8 cellular contexts compared by ENCODE assay signal in the genomic region with DNA sequence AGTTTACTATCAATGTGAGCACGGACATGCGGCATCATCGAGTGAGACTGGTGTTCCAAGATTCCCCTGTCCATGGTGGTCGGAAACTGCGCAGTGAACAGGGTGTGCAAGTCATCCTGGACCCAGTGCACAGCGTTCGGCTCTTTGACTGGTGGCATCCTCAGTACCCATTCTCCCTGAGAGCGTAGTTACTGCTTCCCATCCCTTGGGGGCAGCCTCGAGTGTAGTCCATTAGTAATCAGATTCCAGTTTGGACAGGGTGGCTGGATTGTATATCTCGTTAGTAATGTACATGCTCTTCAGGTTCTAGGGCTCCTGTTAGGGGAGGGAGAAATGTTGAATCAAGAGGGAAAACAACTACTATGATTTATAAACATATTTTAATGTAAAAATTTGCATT. TPM values are rescaled to one million over a fixed set of nuclear protein-coding genes. Genes with fewer than 3 reads are reported as not detected.
DNase-seq lines count a peak whose midpoint lies in the region; ATAC-seq, FAIRE-seq and TF ChIP-seq lines count a peak whose summit lies in the region.
"Not testable (repeated sequence)": the region's sequence is repeated elsewhere in the genome, so short reads cannot be mapped to it uniquely, and the experiment has no call there.

No MANE protein-coding gene starts in this region.

- not testable (repeated sequence) for H2AFZ ChIP-seq in GM23338; IMR-90 (replicated peaks; ENCODE audit: low read length, poor library complexity); GM12878 (ENCODE audit: control insufficient read depth, low read depth, low read length); endothelial cell of umbilical vein (ENCODE audit: low read depth, low read length)

- H3K79me2 ChIP-seq in GM23338 (replicated peaks; ENCODE audit: insufficient read depth); GM12878 (ENCODE audit: control insufficient read depth, insufficient read depth, low read length); endothelial cell of umbilical vein (ENCODE audit: control insufficient read depth, insufficient read depth, low read length): not testable (repeated sequence)

- H3K9me3 ChIP-seq in IMR-90 (ENCODE audit: control insufficient read depth, insufficient read depth, low read length); RWPE2 (ENCODE audit: severe bottlenecking); GM12878 (replicated peaks; ENCODE audit: control insufficient read depth, insufficient read depth, low read length); endothelial cell of umbilical vein (replicated peaks; ENCODE audit: control insufficient read depth, insufficient read depth, low read length); upper lobe of right lung: not testable (repeated sequence)

- TF ChIP-seq POLR2A in IMR-90 (IDR thresholded peaks at IDR 0.05; ENCODE audit: low read depth, low read length); GM12878 (IDR thresholded peaks at IDR 0.05; ENCODE audit: low read depth, low read length); endothelial cell of umbilical vein (IDR thresholded peaks at IDR 0.05; ENCODE audit: low read depth, low read length): not testable (repeated sequence)

- dilution Hi-C loops in IMR-90 (cut with HindIII; ENCODE audit: low sequenced_read_pairs, unreplicated experiment); endothelial cell of umbilical vein (cut with MboI; ENCODE audit: extremely low pct_ligation_motif_present, low sequenced_read_pairs): not testable (repeated sequence)

- no CpG with 5 or more reads among the region's 10 CpGs for WGBS in IMR-90 (ENCODE audit: extremely low coverage in 2 of 2, insufficient read length in 1 of 2), 2 experiments
- WGBS in GM12878 (ENCODE audit: insufficient coverage, insufficient replicate concordance, low lambda C conversion rate, missing lambda C conversion rate) = 98% methylated on average over 4 of the region's 10 CpGs

- not testable (repeated sequence) for H4K91ac ChIP-seq in IMR-90 (ENCODE audit: insufficient read depth, low read depth, low read length)

- H3F3A ChIP-seq in GM23338 (replicated peaks; ENCODE audit: low read depth) = peaks cover 26% of the 10 kb centered on the region

- H2BK15ac ChIP-seq in IMR-90 (ENCODE audit: low read depth, low read length) = not testable (repeated sequence)

- H3K4me1 Mint-ChIP-seq in GM23338 = not testable (repeated sequence)

- in situ Hi-C loops in IMR-90 (cut with MboI; ENCODE audit: low sequenced_read_pairs); GM12878 (cut with MboI): not testable (repeated sequence)

- not testable (repeated sequence) for H3K4me3 Mint-ChIP-seq in GM23338

- not testable (repeated sequence) for H3K23ac ChIP-seq in IMR-90 (ENCODE audit: low read depth, low read length)

- not testable (repeated sequence) for H3K4me3 ChIP-seq in GM23338; IMR-90 (ENCODE audit: insufficient read depth, low read depth, low read length); RWPE2 (ENCODE audit: severe bottlenecking); GM12878; endothelial cell of umbilical vein (replicated peaks in 1 of 3; ENCODE audit: insufficient read depth in 1 of 3, low read depth in 1 of 3, low read length in 3 of 3); upper lobe of right lung

- H3K9me2 ChIP-seq in GM23338 (ENCODE audit: insufficient read depth) = not testable (repeated sequence)

- not testable (repeated sequence) for H3K9me1 ChIP-seq in IMR-90 (ENCODE audit: insufficient read depth, low read length); endothelial cell of umbilical vein (replicated peaks; ENCODE audit: control insufficient read depth, extremely low read depth, insufficient read depth, low read length)

- H3K9me3 Mint-ChIP-seq in GM23338 = not testable (repeated sequence)

- ATAC-seq in GM23338 = peak; percentile 3; the same call in 1 of the 3 replicates
- peak; percentile 28 for ATAC-seq in IMR-90 (ENCODE audit: low read depth)
- ATAC-seq in RWPE2 (ENCODE audit: low read depth) = not testable (repeated sequence)
- 0 out of 3 replicates have a peak, but pooled peaks have one; percentile 9 for ATAC-seq in GM12878
- ATAC-seq in left lobe of liver = peak; percentile 61
- peak; percentile 50 for ATAC-seq in upper lobe of right lung

- not testable (repeated sequence) for BruUV-seq in IMR-90 (replicated peaks; lab: Mats Ljungman, UMichigan); GM12878 (replicated peaks; lab: Mats Ljungman, UMichigan)
- BruUV-seq in endothelial cell of umbilical vein (replicated peaks; lab: Mats Ljungman, UMichigan) = TSS peak; percentile 12

- not testable (repeated sequence) for TF ChIP-seq EP300 in GM12878 (IDR thresholded peaks at IDR 0.05; ENCODE audit: borderline replicate concordance in 1 of 2, control insufficient read depth in 1 of 2, low read depth in 2 of 2, low read length in 2 of 2)

- DNase-seq in D721Med (ENCODE audit: insufficient read length, low spot score); GM23338 (ENCODE audit: low spot score); IMR-90; RWPE2 (ENCODE audit: low spot score); GM12878 (ENCODE audit: low read depth, low spot score); endothelial cell of umbilical vein (ENCODE audit: low read depth, low spot score); left lobe of liver (ENCODE audit: low spot score); upper lobe of right lung: not testable (repeated sequence)

- SMC1A ChIA-PET in GM12878 (lab: Charles Lee; ENCODE audit: uncharacterized antibody, unreplicated experiment) = not testable (repeated sequence)

- not testable (repeated sequence) for H3K4me1 ChIP-seq in GM23338 (ENCODE audit: insufficient read depth); IMR-90 (ENCODE audit: control insufficient read depth, insufficient read depth, low read length); RWPE2 (ENCODE audit: insufficient read depth, poor library complexity, severe bottlenecking); GM12878 (ENCODE audit: control insufficient read depth, insufficient read depth, low read length); endothelial cell of umbilical vein (ENCODE audit: control insufficient read depth, extremely low read depth, insufficient read depth, low read length); upper lobe of right lung

- not testable (repeated sequence) for H3K4me2 ChIP-seq in GM23338; IMR-90 (ENCODE audit: low read depth, low read length); GM12878 (ENCODE audit: control insufficient read depth, insufficient read depth); endothelial cell of umbilical vein (ENCODE audit: insufficient read depth, low read length)

- not testable (repeated sequence) for H3K14ac ChIP-seq in IMR-90 (replicated peaks; ENCODE audit: low read depth, low read length)

- H3K79me1 ChIP-seq in IMR-90 (ENCODE audit: low read depth in 1 of 2, low read length in 2 of 2) = peaks cover 11 to 14% of the 10 kb centered on the region in 2 experiments

- RAD21 ChIA-PET in GM12878 (lab: Charles Lee; ENCODE audit: unreplicated experiment) = not testable (repeated sequence)

- intact Hi-C loops in IMR-90 (cut with micrococcal nuclease); GM12878 (cut with micrococcal nuclease; ENCODE audit: unreplicated experiment); endothelial cell of umbilical vein (cut with micrococcal nuclease); upper lobe of right lung (cut with DNase I): not testable (repeated sequence)

- H3K27me3 Mint-ChIP-seq in GM23338 (ENCODE audit: insufficient read depth, low read depth, poor library complexity) = peaks cover 16% of the 10 kb centered on the region

- CTCF ChIA-PET in IMR-90 (lab: Yijun Ruan, JAX) = not testable (repeated sequence)
- CTCF ChIA-PET in GM12878 (lab: Yijun Ruan, JAX) = interaction anchor here (0.6 to 1.9 kb wide), 2 partner anchors 13 to 192 kb away, joined by 3 to 5 read pairs; no protein-coding TSS in a partner anchor
- CTCF ChIA-PET in endothelial cell of umbilical vein (lab: Charles Lee) = interaction anchor here (1.2 to 1.3 kb wide), 2 partner anchors 16 to 247 kb away, joined by 3 to 7 read pairs; a partner anchor contains a TSS

- not testable (repeated sequence) for H3K27ac Mint-ChIP-seq in GM23338

- not testable (repeated sequence) for TF ChIP-seq RAD21 in IMR-90 (IDR thresholded peaks at IDR 0.05; ENCODE audit: low read length); GM12878 (IDR thresholded peaks at IDR 0.05; ENCODE audit: insufficient read depth, low read depth, low read length)

- H4K20me1 ChIP-seq in GM23338 (replicated peaks; ENCODE audit: insufficient read depth) = peaks cover 22% of the 10 kb centered on the region; the same call in 1 of the 2 replicates
- H4K20me1 ChIP-seq in IMR-90 (ENCODE audit: insufficient read depth, low read length); GM12878 (ENCODE audit: control insufficient read depth, insufficient read depth); endothelial cell of umbilical vein (replicated peaks; ENCODE audit: control insufficient read depth, extremely low read depth, insufficient read depth, low read length): not testable (repeated sequence)

- peaks cover 73% of the 10 kb centered on the region for H3K36me3 Mint-ChIP-seq in GM23338 (ENCODE audit: low read depth)

- H3K27me3 ChIP-seq in GM23338 (ENCODE audit: insufficient read depth) (peaks cover 13% of the 10 kb centered on the region), endothelial cell of umbilical vein (ENCODE audit: control insufficient read depth in 2 of 2, insufficient read depth in 2 of 2, low read length in 2 of 2) (peaks cover 10 to 13% of the 10 kb centered on the region in 2 experiments)
- H3K27me3 ChIP-seq in IMR-90 (ENCODE audit: control insufficient read depth, insufficient read depth, low read length); RWPE2 (ENCODE audit: insufficient read depth, poor library complexity, severe bottlenecking); GM12878 (replicated peaks in 1 of 2; ENCODE audit: control insufficient read depth in 2 of 2, insufficient read depth in 2 of 2, low read length in 1 of 2); upper lobe of right lung: not testable (repeated sequence)

- not testable (repeated sequence) for H3K56ac ChIP-seq in IMR-90 (ENCODE audit: extremely low read depth, insufficient read depth, low read length)

- H2AK5ac ChIP-seq in IMR-90 (ENCODE audit: low read depth, low read length) = not testable (repeated sequence)

- H3K9ac ChIP-seq in IMR-90 (ENCODE audit: low read depth, low read length); GM12878 (ENCODE audit: control insufficient read depth, insufficient read depth, low read length); endothelial cell of umbilical vein (replicated peaks; ENCODE audit: extremely low read depth, insufficient read depth, low read length): not testable (repeated sequence)

- H3K36me3 ChIP-seq in GM23338 (ENCODE audit: insufficient read depth) (peaks cover 48% of the 10 kb centered on the region), IMR-90 (ENCODE audit: control insufficient read depth, insufficient read depth, low read length) (peaks cover 21% of the 10 kb centered on the region), RWPE2 (ENCODE audit: low read depth) (peaks cover 56% of the 10 kb centered on the region), GM12878 (ENCODE audit: control insufficient read depth in 2 of 2, insufficient read depth in 2 of 2, low read length in 1 of 2) (peaks cover 7 to 25% of the 10 kb centered on the region in 2 experiments), endothelial cell of umbilical vein (ENCODE audit: control insufficient read depth in 2 of 2, extremely low read depth in 1 of 2, insufficient read depth in 2 of 2, low read length in 2 of 2) (peaks cover 13 to 25% of the 10 kb centered on the region in 2 experiments), upper lobe of right lung (peaks cover 60% of the 10 kb centered on the region)

- POLR2A ChIA-PET in IMR-90 (lab: Charles Lee; ENCODE audit: unreplicated experiment) = not testable (repeated sequence)
- POLR2A ChIA-PET in GM12878 (lab: Charles Lee) = interaction anchor here (0.6 to 1.7 kb wide), 2 partner anchors 13 to 679 kb away, joined by 4 to 8 read pairs; no protein-coding TSS in a partner anchor
- POLR2A ChIA-PET in endothelial cell of umbilical vein (lab: Charles Lee) = interaction anchor here (0.7 kb wide), 1 partner anchor 69 kb away, joined by 3 read pairs; no protein-coding TSS in a partner anchor

- FAIRE-seq in D721Med (lab: Jason Lieb, UNC) (peak; percentile 89), endothelial cell of umbilical vein (lab: Jason Lieb, UNC) (peak; percentile 95)
- not testable (repeated sequence) for FAIRE-seq in GM12878 (lab: Jason Lieb, UNC)

- H2AK9ac ChIP-seq in IMR-90 (replicated peaks; ENCODE audit: low read depth, low read length, poor library complexity) = not testable (repeated sequence)

- not testable (repeated sequence) for TF ChIP-seq CTCF in D721Med (IDR thresholded peaks at IDR 0.05; ENCODE audit: insufficient read depth, missing control alignments); IMR-90 (conservative IDR thresholded peaks at IDR 0.05; ENCODE audit: low read depth, low read length); GM12878 (IDR thresholded peaks at IDR 0.05 in 2 of 3, conservative IDR thresholded peaks at IDR 0.05 in 1 of 3; ENCODE audit: control insufficient read depth in 2 of 3, extremely low read depth in 1 of 3, insufficient read depth in 1 of 3, low read depth in 3 of 3, low read length in 3 of 3); endothelial cell of umbilical vein (IDR thresholded peaks at IDR 0.05; ENCODE audit: extremely low read depth in 1 of 2, insufficient read depth in 1 of 2, low read depth in 1 of 2, low read length in 2 of 2); upper lobe of right lung (IDR thresholded peaks at IDR 0.05)
- peak in 1 of 2 experiments; percentile 21; a peak in 1 of 4 replicates for TF ChIP-seq CTCF in GM23338 (conservative IDR thresholded peaks at IDR 0.05; ENCODE audit: low read depth in 2 of 2)
- TF ChIP-seq CTCF in RWPE2 (IDR thresholded peaks at IDR 0.05; ENCODE audit: poor library complexity, severe bottlenecking) = peak; percentile 27

- H3K18ac ChIP-seq in IMR-90 (ENCODE audit: low read depth, low read length) = not testable (repeated sequence)

- H2BK20ac ChIP-seq in IMR-90 (ENCODE audit: low read depth, low read length) = not testable (repeated sequence)

- H2BK120ac ChIP-seq in IMR-90 (ENCODE audit: low read depth, low read length) = not testable (repeated sequence)

- not testable (repeated sequence) for H3K27ac ChIP-seq in GM23338 (ENCODE audit: low read depth); IMR-90 (ENCODE audit: insufficient read depth, low read length); RWPE2 (ENCODE audit: poor library complexity, severe bottlenecking); GM12878 (ENCODE audit: control insufficient read depth, insufficient read depth); endothelial cell of umbilical vein (ENCODE audit: insufficient read depth, low read depth, low read length); upper lobe of right lung

- not testable (repeated sequence) for H4K5ac ChIP-seq in IMR-90 (ENCODE audit: low read depth, low read length)

- not testable (repeated sequence) for H4K8ac ChIP-seq in IMR-90 (ENCODE audit: low read depth in 2 of 2, low read length in 2 of 2)

- H3K4ac ChIP-seq in IMR-90 (ENCODE audit: low read depth, low read length) = not testable (repeated sequence)

- not testable (repeated sequence) for H2BK5ac ChIP-seq in IMR-90 (ENCODE audit: low read depth, low read length, poor library complexity, severe bottlenecking)

RNA-seq across cellular contexts. Expression of a gene that starts 3.4 kb away (rescaled TPM):
- total RNA-seq in GM23338 (2014; rRNA removed; shearing (Covaris generic)) = 7.6 and 8.0 TPM in 2 replicates
- polyA plus RNA-seq in GM23338 (2016; fragmentation: Nextera tagmentation; extraction: Ambion mirVana) (1.3 and 2.2 TPM in 2 replicates), IMR-90 (2012; rRNA removed) (13.7 and 14.3 TPM in 2 replicates), GM12878 (2011; rRNA removed) (14.8 and 19.7 TPM in 2 replicates), GM12878 (2014; fragmentation: Illumina TruSeq; extraction: Trizol) (0.34 and 1.1 TPM in 2 replicates), GM12878 (2014; fragmentation: Nextera tagmentation; extraction: Ambion mirVana) (under 1 TPM; 0.02 to 0.11 TPM), GM12878 (2014; rRNA removed) (0.74 and 0.88 TPM in 2 replicates), GM12878 (2016; fragmentation: Nextera tagmentation; extraction: Ambion mirVana) (under 1 TPM in 1 of 2 experiments, not detected in 1; 0.04 TPM), endothelial cell of umbilical vein (0.13 and 0.17 TPM in 2 replicates)
- total RNA-seq in IMR-90 (2012; rRNA removed) (3.6 and 5.4 TPM in 2 replicates), GM12878 (2014; rRNA removed) (0.54 and 0.79 TPM in 2 replicates), GM12878 (2014; rRNA removed; fragmentation: Illumina TruSeq; extraction: Trizol) (0.18 and 0.22 TPM in 2 replicates), GM12878 (2021) (1.1 and 1.5 TPM in 2 replicates), endothelial cell of umbilical vein (0.16 and 0.22 TPM in 2 replicates), left lobe of liver (0.78 TPM), upper lobe of right lung (1.3 TPM)
- 6.1 and 8.4 TPM in 2 replicates for polyA plus RNA-seq in IMR-90 (2012; cell fraction: cytosol; rRNA removed)
- 166 and 173 TPM in 2 replicates for polyA plus RNA-seq in IMR-90 (2012; cell fraction: nucleus; rRNA removed; ENCODE audit: low replicate concordance)
- total RNA-seq in GM12878 (2013; cell fraction: nucleolus; rRNA removed) = 287 and 339 TPM in 2 replicates
- 10.7 TPM for polyA plus RNA-seq in GM12878 (2011; ENCODE audit: low read depth)
- 14.5 and 19.9 TPM in 2 replicates for polyA plus RNA-seq in GM12878 (2011; cell fraction: cytosol; rRNA removed)
- polyA plus RNA-seq in GM12878 (2011; cell fraction: nucleus; rRNA removed) = 252 and 384 TPM in 2 replicates
- polyA plus RNA-seq in GM12878 (2012) = 22.9 and 25.7 TPM in 2 replicates
- polyA minus RNA-seq in GM12878 (2011; rRNA and poly(A)+ RNA removed) = 16.0 and 36.5 TPM in 2 replicates
- 5.2 and 8.8 TPM in 2 replicates for polyA minus RNA-seq in GM12878 (2011; cell fraction: cytosol; rRNA and poly(A)+ RNA removed)
- polyA minus RNA-seq in GM12878 (2011; cell fraction: nucleus; rRNA and poly(A)+ RNA removed) = 57.1 and 63.0 TPM in 2 replicates
- 0.03 and 0.04 TPM in 2 replicates for polyA plus RNA-seq in endothelial cell of umbilical vein (2011; cell fraction: cytosol; rRNA removed)
- 1.3 and 1.4 TPM in 2 replicates for polyA plus RNA-seq in endothelial cell of umbilical vein (2011; cell fraction: nucleus; rRNA removed)
- 0.37 and 0.58 TPM in 2 replicates for polyA plus RNA-seq in endothelial cell of umbilical vein (2012)
- 0.38 and 3.5 TPM in 2 replicates for polyA minus RNA-seq in endothelial cell of umbilical vein
- 0.31 TPM for polyA minus RNA-seq in endothelial cell of umbilical vein (2011; cell fraction: cytosol; rRNA and poly(A)+ RNA removed)
- polyA minus RNA-seq in endothelial cell of umbilical vein (2011; cell fraction: nucleus; rRNA and poly(A)+ RNA removed) = 0.24 and 2.0 TPM in 2 replicates

RNA-seq across cellular contexts. Expression of a gene that starts 15.7 kb away (rescaled TPM):
- total RNA-seq in GM23338 (2014; rRNA removed; shearing (Covaris generic)) = 107 and 128 TPM in 2 replicates
- 54.7 and 55.1 TPM in 2 replicates for polyA plus RNA-seq in GM23338 (2016; fragmentation: Nextera tagmentation; extraction: Ambion mirVana)
- total RNA-seq in IMR-90 (2012; rRNA removed) = 63.1 and 68.0 TPM in 2 replicates
- 52.8 and 56.8 TPM in 2 replicates for polyA plus RNA-seq in IMR-90 (2012; rRNA removed)
- polyA plus RNA-seq in IMR-90 (2012; cell fraction: cytosol; rRNA removed) = 20.7 and 41.4 TPM in 2 replicates
- 38.3 and 88.4 TPM in 2 replicates for polyA plus RNA-seq in IMR-90 (2012; cell fraction: nucleus; rRNA removed; ENCODE audit: low replicate concordance)
- total RNA-seq in GM12878 (2013; cell fraction: nucleolus; rRNA removed) = 67.8 and 72.7 TPM in 2 replicates
- total RNA-seq in GM12878 (2014; rRNA removed) = 68.5 and 72.3 TPM in 2 replicates
- total RNA-seq in GM12878 (2014; rRNA removed; fragmentation: Illumina TruSeq; extraction: Trizol) = 49.4 and 56.1 TPM in 2 replicates
- total RNA-seq in GM12878 (2021) = 58.1 and 64.2 TPM in 2 replicates
- polyA plus RNA-seq in GM12878 (2011; ENCODE audit: low read depth) = 34.3 TPM
- polyA plus RNA-seq in GM12878 (2011; rRNA removed) = 82.5 and 103 TPM in 2 replicates
- 110 and 152 TPM in 2 replicates for polyA plus RNA-seq in GM12878 (2011; cell fraction: cytosol; rRNA removed)
- 85.5 and 103 TPM in 2 replicates for polyA plus RNA-seq in GM12878 (2011; cell fraction: nucleus; rRNA removed)
- polyA plus RNA-seq in GM12878 (2012) = 35.3 and 35.6 TPM in 2 replicates
- polyA plus RNA-seq in GM12878 (2014; fragmentation: Illumina TruSeq; extraction: Trizol) = 69.4 and 75.4 TPM in 2 replicates
- polyA plus RNA-seq in GM12878 (2014; fragmentation: Nextera tagmentation; extraction: Ambion mirVana) = 10 to 100 TPM; 12.3 to 25.0 TPM
- 55.5 and 57.8 TPM in 2 replicates for polyA plus RNA-seq in GM12878 (2014; rRNA removed)
- 10 to 100 TPM; 76.8 to 85.6 TPM for polyA plus RNA-seq in GM12878 (2016; fragmentation: Nextera tagmentation; extraction: Ambion mirVana)
- 105 and 118 TPM in 2 replicates for polyA minus RNA-seq in GM12878 (2011; rRNA and poly(A)+ RNA removed)
- 18.4 and 31.5 TPM in 2 replicates for polyA minus RNA-seq in GM12878 (2011; cell fraction: cytosol; rRNA and poly(A)+ RNA removed)
- 33.7 and 49.2 TPM in 2 replicates for polyA minus RNA-seq in GM12878 (2011; cell fraction: nucleus; rRNA and poly(A)+ RNA removed)
- 59.4 and 65.5 TPM in 2 replicates for total RNA-seq in endothelial cell of umbilical vein
- 92.1 and 110 TPM in 2 replicates for polyA plus RNA-seq in endothelial cell of umbilical vein
- 78.2 and 95.6 TPM in 2 replicates for polyA plus RNA-seq in endothelial cell of umbilical vein (2011; cell fraction: cytosol; rRNA removed)
- 103 and 107 TPM in 2 replicates for polyA plus RNA-seq in endothelial cell of umbilical vein (2011; cell fraction: nucleus; rRNA removed)
- polyA plus RNA-seq in endothelial cell of umbilical vein (2012) = 42.3 and 51.8 TPM in 2 replicates
- polyA minus RNA-seq in endothelial cell of umbilical vein = 127 and 145 TPM in 2 replicates
- 50.8 TPM for polyA minus RNA-seq in endothelial cell of umbilical vein (2011; cell fraction: cytosol; rRNA and poly(A)+ RNA removed)
- polyA minus RNA-seq in endothelial cell of umbilical vein (2011; cell fraction: nucleus; rRNA and poly(A)+ RNA removed) = 42.7 and 72.4 TPM in 2 replicates
- 30.1 TPM for total RNA-seq in left lobe of liver
- total RNA-seq in upper lobe of right lung = 50.4 TPM

RNA-seq across cellular contexts. Expression of a gene that starts 55.8 kb away (rescaled TPM):
- total RNA-seq in GM23338 (2014; rRNA removed; shearing (Covaris generic)) = 9.2 and 12.6 TPM in 2 replicates
- 9.0 and 10.5 TPM in 2 replicates for polyA plus RNA-seq in GM23338 (2016; fragmentation: Nextera tagmentation; extraction: Ambion mirVana)
- 38.6 and 45.0 TPM in 2 replicates for total RNA-seq in IMR-90 (2012; rRNA removed)
- polyA plus RNA-seq in IMR-90 (2012; rRNA removed) = 45.7 and 45.9 TPM in 2 replicates
- 34.1 and 36.3 TPM in 2 replicates for polyA plus RNA-seq in IMR-90 (2012; cell fraction: cytosol; rRNA removed)
- polyA plus RNA-seq in IMR-90 (2012; cell fraction: nucleus; rRNA removed; ENCODE audit: low replicate concordance) = 40.4 and 55.5 TPM in 2 replicates
- 29.1 and 31.8 TPM in 2 replicates for total RNA-seq in GM12878 (2013; cell fraction: nucleolus; rRNA removed)
- total RNA-seq in GM12878 (2014; rRNA removed) = 22.3 and 22.4 TPM in 2 replicates
- total RNA-seq in GM12878 (2014; rRNA removed; fragmentation: Illumina TruSeq; extraction: Trizol) = 12.1 and 12.6 TPM in 2 replicates
- 16.9 and 17.0 TPM in 2 replicates for total RNA-seq in GM12878 (2021)
- 12.2 TPM for polyA plus RNA-seq in GM12878 (2011; ENCODE audit: low read depth)
- 12.7 TPM in 2 replicates for polyA plus RNA-seq in GM12878 (2011; rRNA removed)
- 11.7 and 13.7 TPM in 2 replicates for polyA plus RNA-seq in GM12878 (2011; cell fraction: cytosol; rRNA removed)
- polyA plus RNA-seq in GM12878 (2011; cell fraction: nucleus; rRNA removed) = 30.3 and 52.0 TPM in 2 replicates
- polyA plus RNA-seq in GM12878 (2012) = 15.6 and 19.7 TPM in 2 replicates
- 19.5 and 22.7 TPM in 2 replicates for polyA plus RNA-seq in GM12878 (2014; fragmentation: Illumina TruSeq; extraction: Trizol)
- polyA plus RNA-seq in GM12878 (2014; fragmentation: Nextera tagmentation; extraction: Ambion mirVana) = 1 to 10 TPM; 3.2 to 9.1 TPM
- polyA plus RNA-seq in GM12878 (2014; rRNA removed) = 18.2 and 18.8 TPM in 2 replicates
- 10 to 100 TPM; 17.9 to 19.8 TPM for polyA plus RNA-seq in GM12878 (2016; fragmentation: Nextera tagmentation; extraction: Ambion mirVana)
- polyA minus RNA-seq in GM12878 (2011; rRNA and poly(A)+ RNA removed) = 14.5 and 17.7 TPM in 2 replicates
- polyA minus RNA-seq in GM12878 (2011; cell fraction: cytosol; rRNA and poly(A)+ RNA removed) = 3.6 TPM in 2 replicates
- polyA minus RNA-seq in GM12878 (2011; cell fraction: nucleus; rRNA and poly(A)+ RNA removed) = 25.3 and 28.7 TPM in 2 replicates
- 28.8 and 32.2 TPM in 2 replicates for total RNA-seq in endothelial cell of umbilical vein
- 28.0 and 29.0 TPM in 2 replicates for polyA plus RNA-seq in endothelial cell of umbilical vein
- polyA plus RNA-seq in endothelial cell of umbilical vein (2011; cell fraction: cytosol; rRNA removed) = 32.8 and 36.0 TPM in 2 replicates
- 43.2 and 44.2 TPM in 2 replicates for polyA plus RNA-seq in endothelial cell of umbilical vein (2011; cell fraction: nucleus; rRNA removed)
- 29.0 and 33.9 TPM in 2 replicates for polyA plus RNA-seq in endothelial cell of umbilical vein (2012)
- 27.2 and 37.2 TPM in 2 replicates for polyA minus RNA-seq in endothelial cell of umbilical vein
- 14.7 TPM for polyA minus RNA-seq in endothelial cell of umbilical vein (2011; cell fraction: cytosol; rRNA and poly(A)+ RNA removed)
- polyA minus RNA-seq in endothelial cell of umbilical vein (2011; cell fraction: nucleus; rRNA and poly(A)+ RNA removed) = 18.4 and 21.1 TPM in 2 replicates
- 34.7 TPM for total RNA-seq in left lobe of liver
- total RNA-seq in upper lobe of right lung = 71.8 TPM
